ENCODE assay signal across 17 cellular contexts in genomic region chr5:147671365-147671764, GRCh38.
"Had no signal": no experiment of that assay in that cellular context is flagged by ENCODE, and none has a peak within 500 bp of the region (broad histone marks: within the 10 kb centered on the region; RNA-seq: fewer than 3 reads in every experiment).

No MANE protein-coding gene starts in this region.

- ATAC-seq: gastroesophageal sphincter; left colon; naive thymus-derived CD4-positive, alpha-beta T cell had no signal

- H3K9me3 ChIP-seq: esophagus squamous epithelium, gastroesophageal sphincter, neutrophil, right atrium auricular region, stomach had no signal

- H3K4me1 ChIP-seq: esophagus squamous epithelium, gastroesophageal sphincter, right atrium auricular region had no signal

- H3K4me3 ChIP-seq: esophagus squamous epithelium, gastroesophageal sphincter, right atrium auricular region, smooth muscle cell, stomach had no signal

- DNase-seq: esophagus squamous epithelium; foreskin fibroblast; glutamatergic neuron; hippocampal formation; left colon; mammary epithelial cell; naive thymus-derived CD4-positive, alpha-beta T cell; nephron progenitor cell; posterior cingulate gyrus; stimulated activated CD4-positive, alpha-beta T cell treated with anti-CD3 and anti-CD28 coated beads, Interleukin-2, amount 100 ng/mL, for 48 hours; stomach; substantia nigra; trophoblast cell had no signal

- H3K27me3 ChIP-seq: gastroesophageal sphincter, neutrophil, right atrium auricular region, stomach had no signal

- H3K27ac ChIP-seq: esophagus squamous epithelium, gastroesophageal sphincter, neutrophil, right atrium auricular region, stomach had no signal

- H3K36me3 ChIP-seq: esophagus squamous epithelium, gastroesophageal sphincter, neutrophil, right atrium auricular region had no signal
